In genomic region chrX:57133279-57133678, GRCh38 we compare ENCODE assay signal across 1 cellular context. TPM values are rescaled to one million over a fixed set of nuclear protein-coding genes. Genes with fewer than 3 reads are reported as not detected.
"Had no signal": no experiment of that assay in that cellular context is flagged by ENCODE, and none has a peak within 500 bp of the region (broad histone marks: within the 10 kb centered on the region; RNA-seq: fewer than 3 reads in every experiment).

No MANE protein-coding gene starts in this region.

RNA-seq across cellular contexts. Expression of gene SPIN2A, which starts 3.9 kb away (rescaled TPM):
- total RNA-seq: M059J had no signal
